ENCODE assay signal across 16 cellular contexts in the genomic region with DNA sequence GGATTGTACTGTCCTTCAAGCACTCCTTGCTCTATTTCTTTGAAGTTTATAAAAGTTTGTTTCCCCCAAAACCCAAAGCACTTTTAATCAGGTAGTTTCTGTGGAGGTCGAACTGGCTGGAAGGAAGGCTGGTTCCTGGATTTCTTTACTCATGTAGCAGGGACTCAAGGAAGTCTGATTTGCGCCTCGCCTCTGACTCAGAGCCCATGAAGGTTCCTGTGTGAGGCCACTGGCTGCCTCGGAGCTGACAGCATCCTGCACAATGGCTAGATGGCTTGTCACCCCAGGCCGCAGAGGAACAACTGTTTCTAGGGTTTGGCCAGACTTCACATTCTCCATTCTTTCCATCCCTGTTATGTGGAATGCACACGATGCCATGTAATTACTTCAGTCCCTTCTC. TPM values are rescaled to one million over a fixed set of nuclear protein-coding genes. Genes with fewer than 3 reads are reported as not detected.
A peak's percentile ranks its signal among the peaks of the same experiment; 100 is the strongest.
DNase-seq lines count a peak whose midpoint lies in the region; ATAC-seq and TF ChIP-seq lines count a peak whose summit lies in the region.
"Had no signal": no experiment of that assay in that cellular context is flagged by ENCODE, and none has a peak within 500 bp of the region (broad histone marks: within the 10 kb centered on the region; RNA-seq: fewer than 3 reads in every experiment).

No MANE protein-coding gene starts in this region.

- H3K4me2 ChIP-seq in fibroblast of lung (ENCODE audit: extremely low read depth, insufficient read depth, low read length) = no peak overlapping the region
- no peak overlapping the region for H3K4me2 ChIP-seq in osteoblast (ENCODE audit: insufficient read depth, low read length)

- H3K4me3 ChIP-seq in fibroblast of lung (replicated peaks in 1 of 4; ENCODE audit: control extremely low read depth in 1 of 4, insufficient read depth in 1 of 4, low read depth in 3 of 4, low read length in 4 of 4) = no peak overlapping the region
- H3K4me3 ChIP-seq in osteoblast (ENCODE audit: insufficient read depth, low read length) = no peak overlapping the region

- no peaks in the 10 kb centered on the region for H4K20me1 ChIP-seq in fibroblast of lung (ENCODE audit: control insufficient read depth, extremely low read depth, insufficient read depth, low read length)
- peaks cover 39% of the 10 kb centered on the region for H4K20me1 ChIP-seq in osteoblast (ENCODE audit: insufficient read depth, low read length)

- no peaks in the 10 kb centered on the region for H3K27me3 ChIP-seq in fibroblast of lung (ENCODE audit: control insufficient read depth, insufficient read depth, low read length)
- no peaks in the 10 kb centered on the region for H3K27me3 ChIP-seq in osteoblast (ENCODE audit: insufficient read depth, low read length)
- H3K27me3 ChIP-seq: BE2C had no signal

- TF ChIP-seq CTCF in fibroblast of lung (conservative IDR thresholded peaks at IDR 0.05 in 1 of 2, IDR thresholded peaks at IDR 0.05 in 1 of 2; ENCODE audit: low read depth in 1 of 2, low read length in 2 of 2) (no peak), osteoblast (IDR thresholded peaks at IDR 0.05; ENCODE audit: extremely low read depth, low read depth, low read length) (no peak)

- H3K4me1 ChIP-seq in fibroblast of lung (ENCODE audit: control insufficient read depth, extremely low read depth, insufficient read depth, low read length) (peaks cover 5% of the 10 kb centered on the region), osteoblast (ENCODE audit: insufficient read depth, low read length) (peaks cover 27% of the 10 kb centered on the region)
- H3K4me1 ChIP-seq: BE2C had no signal

- peak; percentile 74 for DNase-seq in EL
- peak; percentile 37 to 98 for DNase-seq in fibroblast of lung (ENCODE audit: low read depth in 2 of 2)
- peak; percentile 96 for DNase-seq in osteoblast (ENCODE audit: insufficient read length, low spot score, missing footprints)
- DNase-seq in NCI-H2227 treated with DMSO at 0.1 percent for 48 hours (lab: John Stamatoyannopoulos, UW) = no peak
- DNase-seq in cerebellar nuclear complex (lab: John Stamatoyannopoulos, UW) = no peak
- DNase-seq in activated naive CD4-positive, alpha-beta T cell treated with anti-CD3 and anti-CD28 coated beads, Interleukin-2, amount 50 U/mL, for 16 hours = no peak
- DNase-seq: activated CD4-positive, CD25-positive, alpha-beta regulatory T cell treated with anti-CD3 and anti-CD28 coated beads, Interleukin-2, amount 50 U/mL, for 72 hours; activated T-cell treated with anti-CD3 and anti-CD28 coated beads, Interleukin-2, amount 50 U/mL, for 48 hours; BE2C; mammary epithelial cell; MM.1S; NK-92 treated with Interleukin-12 subunit alpha and Interleukin-12 subunit beta, amount 100 ng/mL, for 24 hours; stimulated activated naive CD8-positive, alpha-beta T cell treated with anti-CD3 and anti-CD28 coated beads, Interleukin-15, Interleukin-2, amounts not matched to agents 100 U/mL and 50 U/mL, for 24 hours had no signal

- H3K9ac ChIP-seq in fibroblast of lung (ENCODE audit: insufficient read depth, low read length) = no peak overlapping the region

- ATAC-seq in SK-N-SH treated with all-trans-retinoic acid at 6 μM for 48 hours = peak; percentile 73
- no peak for ATAC-seq in HG02571 (IDR thresholded peaks at IDR 0.05; ENCODE audit: unreplicated experiment)
- ATAC-seq: stimulated activated naive CD8-positive, alpha-beta T cell treated with anti-CD3 and anti-CD28 coated beads, Interleukin-15, Interleukin-2, amounts not matched to agents 100 U/mL and 50 U/mL, for 24 hours had no signal

- H2AFZ ChIP-seq in fibroblast of lung (ENCODE audit: low read length) (no peak overlapping the region), osteoblast (ENCODE audit: low read length) (no peak overlapping the region)

- peak overlapping the region; percentile 34 for H3K27ac ChIP-seq in fibroblast of lung (ENCODE audit: insufficient read depth, low read length)
- no peak overlapping the region for H3K27ac ChIP-seq in osteoblast (ENCODE audit: low read depth, low read length)

- H3K79me2 ChIP-seq in fibroblast of lung (ENCODE audit: control insufficient read depth, insufficient read depth, low read length) (no peaks in the 10 kb centered on the region), osteoblast (ENCODE audit: insufficient read depth, low read length) (no peaks in the 10 kb centered on the region)

- H3K36me3 ChIP-seq in fibroblast of lung (ENCODE audit: control insufficient read depth, insufficient read depth, low read length) = peaks cover 9% of the 10 kb centered on the region
- H3K36me3 ChIP-seq in osteoblast (ENCODE audit: insufficient read depth, low read length) = peaks cover 10% of the 10 kb centered on the region
- H3K36me3 ChIP-seq: BE2C had no signal

- no peaks in the 10 kb centered on the region for H3K9me3 ChIP-seq in fibroblast of lung (ENCODE audit: control insufficient read depth, insufficient read depth, low read depth, low read length)
- no peaks in the 10 kb centered on the region for H3K9me3 ChIP-seq in osteoblast (ENCODE audit: low read depth, low read length)
- H3K9me3 ChIP-seq: BE2C had no signal

TF ChIP-seq in SK-N-SH treated with all-trans-retinoic acid at 6 μM for 48 hours, 23 proteins besides CTCF, POLR2A, EP300 and RAD21 (continues in another document):
- no peak for TF ChIP-seq GLIS3 (CRISPR knock-in tag; IDR thresholded peaks at IDR 0.05)
- no peak for TF ChIP-seq OSR1 (CRISPR knock-in tag; IDR thresholded peaks at IDR 0.05)
- no peak for TF ChIP-seq ZC3H10 (CRISPR knock-in tag; IDR thresholded peaks at IDR 0.05)
- no peak for TF ChIP-seq ISL1 (CRISPR knock-in tag; IDR thresholded peaks at IDR 0.05)
- no peak for TF ChIP-seq SNAI2 (CRISPR knock-in tag; IDR thresholded peaks at IDR 0.05)
- no peak for TF ChIP-seq ZFP30 (CRISPR knock-in tag; IDR thresholded peaks at IDR 0.05)
- no peak for TF ChIP-seq TCF4 (CRISPR knock-in tag; IDR thresholded peaks at IDR 0.05; ENCODE audit: borderline replicate concordance)
- no peak for TF ChIP-seq ZNF70 (CRISPR knock-in tag; IDR thresholded peaks at IDR 0.05)
- TF ChIP-seq, protein P1, sequence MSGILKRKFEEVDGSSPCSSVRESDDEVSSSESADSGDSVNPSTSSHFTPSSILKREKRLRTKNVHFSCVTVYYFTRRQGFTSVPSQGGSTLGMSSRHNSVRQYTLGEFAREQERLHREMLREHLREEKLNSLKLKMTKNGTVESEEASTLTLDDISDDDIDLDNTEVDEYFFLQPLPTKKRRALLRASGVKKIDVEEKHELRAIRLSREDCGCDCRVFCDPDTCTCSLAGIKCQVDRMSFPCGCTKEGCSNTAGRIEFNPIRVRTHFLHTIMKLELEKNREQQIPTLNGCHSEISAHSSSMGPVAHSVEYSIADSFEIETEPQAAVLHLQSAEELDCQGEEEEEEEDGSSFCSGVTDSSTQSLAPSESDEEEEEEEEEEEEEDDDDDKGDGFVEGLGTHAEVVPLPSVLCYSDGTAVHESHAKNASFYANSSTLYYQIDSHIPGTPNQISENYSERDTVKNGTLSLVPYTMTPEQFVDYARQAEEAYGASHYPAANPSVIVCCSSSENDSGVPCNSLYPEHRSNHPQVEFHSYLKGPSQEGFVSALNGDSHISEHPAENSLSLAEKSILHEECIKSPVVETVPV (CRISPR knock-in tag; IDR thresholded peaks at IDR 0.05) = no peak
- TF ChIP-seq, protein P2, sequence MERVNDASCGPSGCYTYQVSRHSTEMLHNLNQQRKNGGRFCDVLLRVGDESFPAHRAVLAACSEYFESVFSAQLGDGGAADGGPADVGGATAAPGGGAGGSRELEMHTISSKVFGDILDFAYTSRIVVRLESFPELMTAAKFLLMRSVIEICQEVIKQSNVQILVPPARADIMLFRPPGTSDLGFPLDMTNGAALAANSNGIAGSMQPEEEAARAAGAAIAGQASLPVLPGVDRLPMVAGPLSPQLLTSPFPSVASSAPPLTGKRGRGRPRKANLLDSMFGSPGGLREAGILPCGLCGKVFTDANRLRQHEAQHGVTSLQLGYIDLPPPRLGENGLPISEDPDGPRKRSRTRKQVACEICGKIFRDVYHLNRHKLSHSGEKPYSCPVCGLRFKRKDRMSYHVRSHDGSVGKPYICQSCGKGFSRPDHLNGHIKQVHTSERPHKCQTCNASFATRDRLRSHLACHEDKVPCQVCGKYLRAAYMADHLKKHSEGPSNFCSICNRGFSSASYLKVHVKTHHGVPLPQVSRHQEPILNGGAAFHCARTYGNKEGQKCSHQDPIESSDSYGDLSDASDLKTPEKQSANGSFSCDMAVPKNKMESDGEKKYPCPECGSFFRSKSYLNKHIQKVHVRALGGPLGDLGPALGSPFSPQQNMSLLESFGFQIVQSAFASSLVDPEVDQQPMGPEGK (CRISPR knock-in tag; IDR thresholded peaks at IDR 0.05; ENCODE audit: borderline replicate concordance) = no peak
- TF ChIP-seq CSDC2 (CRISPR knock-in tag; IDR thresholded peaks at IDR 0.05) = no peak
- TF ChIP-seq PPARA (CRISPR knock-in tag; IDR thresholded peaks at IDR 0.05; ENCODE audit: borderline replicate concordance) = no peak
- TF ChIP-seq, protein P3, sequence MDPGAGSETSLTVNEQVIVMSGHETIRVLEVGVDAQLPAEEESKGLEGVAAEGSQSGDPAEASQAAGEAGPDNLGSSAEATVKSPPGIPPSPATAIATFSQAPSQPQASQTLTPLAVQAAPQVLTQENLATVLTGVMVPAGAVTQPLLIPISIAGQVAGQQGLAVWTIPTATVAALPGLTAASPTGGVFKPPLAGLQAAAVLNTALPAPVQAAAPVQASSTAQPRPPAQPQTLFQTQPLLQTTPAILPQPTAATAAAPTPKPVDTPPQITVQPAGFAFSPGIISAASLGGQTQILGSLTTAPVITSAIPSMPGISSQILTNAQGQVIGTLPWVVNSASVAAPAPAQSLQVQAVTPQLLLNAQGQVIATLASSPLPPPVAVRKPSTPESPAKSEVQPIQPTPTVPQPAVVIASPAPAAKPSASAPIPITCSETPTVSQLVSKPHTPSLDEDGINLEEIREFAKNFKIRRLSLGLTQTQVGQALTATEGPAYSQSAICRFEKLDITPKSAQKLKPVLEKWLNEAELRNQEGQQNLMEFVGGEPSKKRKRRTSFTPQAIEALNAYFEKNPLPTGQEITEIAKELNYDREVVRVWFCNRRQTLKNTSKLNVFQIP (CRISPR knock-in tag; IDR thresholded peaks at IDR 0.05; ENCODE audit: borderline replicate concordance, low read depth) = no peak

RNA-seq across cellular contexts. Expression of a gene that starts 39.2 kb away (rescaled TPM):
- total RNA-seq in fibroblast of lung (not detected in 2 replicates), osteoblast (not detected in 2 replicates)
- polyA plus RNA-seq in fibroblast of lung = not detected in 2 replicates
- polyA plus RNA-seq in fibroblast of lung (2012) = not detected in 2 replicates
- polyA minus RNA-seq in fibroblast of lung (ENCODE audit: low replicate concordance) = not detected in 2 replicates
- total RNA-seq: mammary epithelial cell, progenitor cell of endocrine pancreas had no signal
- polyA plus RNA-seq: mammary epithelial cell had no signal

RNA-seq across cellular contexts. Expression of a gene that starts 41.0 kb away (rescaled TPM):
- total RNA-seq in fibroblast of lung = 53.4 and 66.9 TPM in 2 replicates
- 32.4 TPM in 2 replicates for polyA plus RNA-seq in fibroblast of lung
- 26.6 and 30.2 TPM in 2 replicates for polyA plus RNA-seq in fibroblast of lung (2012)
- polyA minus RNA-seq in fibroblast of lung (ENCODE audit: low replicate concordance) = 22.3 and 40.1 TPM in 2 replicates
- total RNA-seq in osteoblast = 47.7 and 51.4 TPM in 2 replicates

RNA-seq across cellular contexts. Expression of a gene that starts 41.2 kb away (rescaled TPM):
- 26.4 and 26.7 TPM in 2 replicates for total RNA-seq in fibroblast of lung
- 12.1 and 13.4 TPM in 2 replicates for polyA plus RNA-seq in fibroblast of lung
- 17.4 and 22.8 TPM in 2 replicates for polyA plus RNA-seq in fibroblast of lung (2012)
- 54.1 and 64.4 TPM in 2 replicates for polyA minus RNA-seq in fibroblast of lung (ENCODE audit: low replicate concordance)
- 27.5 and 30.4 TPM in 2 replicates for total RNA-seq in osteoblast

Comparison
In these comparisons a context has a peak if more than half of its experiments do, and no peak if none do; other contexts are left out.
1. DNase-seq: peak in EL (single experiment), fibroblast of lung (2 of 2) and osteoblast (single experiment); none in NCI-H2227 treated with DMSO at 0.1 percent for 48 hours (single experiment), cerebellar nuclear complex (0 of 2) and activated naive CD4-positive, alpha-beta T cell treated with anti-CD3 and anti-CD28 coated beads, Interleukin-2, amount 50 U/mL, for 16 hours (single experiment).